ENCODE assay signal across 8 cellular contexts in the genomic region with DNA sequence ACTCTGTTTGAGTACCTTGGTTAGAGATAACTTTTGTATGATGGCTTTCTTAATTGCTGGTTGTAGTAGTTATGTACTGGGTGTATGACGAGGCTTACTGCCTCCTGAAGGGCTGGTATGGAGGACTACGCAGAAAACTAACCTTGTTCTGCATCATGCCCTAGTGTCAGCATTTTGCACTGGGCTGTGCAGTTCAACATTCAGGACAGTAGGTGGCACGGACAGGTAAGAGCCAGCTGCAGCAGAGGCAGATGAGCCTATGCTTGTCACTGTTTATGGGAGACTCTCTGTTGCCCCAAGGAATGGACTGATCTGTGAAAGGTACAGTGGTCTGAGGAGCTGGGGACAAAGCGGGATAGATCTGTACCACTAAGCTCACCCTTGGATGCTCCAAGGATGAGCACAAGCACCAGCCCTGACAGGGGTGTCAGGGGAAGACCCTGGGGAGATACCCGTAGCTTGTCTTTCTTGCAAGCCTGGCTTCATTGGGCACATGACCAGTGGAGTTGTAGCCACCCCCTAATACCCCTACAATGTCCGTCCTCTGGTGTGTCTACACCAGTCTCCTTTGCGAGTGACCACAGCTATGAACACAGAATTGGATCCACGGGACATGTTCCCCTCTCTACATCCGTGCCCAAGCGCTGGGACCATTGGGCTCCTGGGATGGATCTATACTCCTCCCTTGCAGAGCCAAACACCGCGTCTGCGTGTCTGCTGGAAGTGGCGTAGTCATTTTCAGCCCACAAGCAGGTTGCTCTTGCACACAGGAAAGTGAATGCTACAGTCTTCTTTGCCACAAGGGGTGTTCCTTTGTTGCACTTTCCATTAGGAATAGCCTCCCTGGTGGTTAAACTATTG. TPM values are rescaled to one million over a fixed set of nuclear protein-coding genes. Genes with fewer than 3 reads are reported as not detected.
DNase-seq lines count a peak whose midpoint lies in the region; ATAC-seq lines count a peak whose summit lies in the region.

No MANE protein-coding gene starts in this region.

- no peaks in the 10 kb centered on the region for H3K9me3 Mint-ChIP-seq in activated T-cell treated with anti-CD3 and anti-CD28 coated beads, Interleukin-2, amount 50 U/mL, for 4 hours

- ATAC-seq in GM19467 (IDR thresholded peaks at IDR 0.05; ENCODE audit: unreplicated experiment) (peak; percentile 96), HG03439 (IDR thresholded peaks at IDR 0.05; ENCODE audit: unreplicated experiment) (peak; percentile 96)
- peak in 1 of 2 donors; percentile 62 for ATAC-seq in activated T-cell treated with anti-CD3 and anti-CD28 coated beads, Interleukin-2, amount 50 U/mL, for 4 hours

- peaks cover 2% of the 10 kb centered on the region for H3K27me3 Mint-ChIP-seq in activated T-cell treated with anti-CD3 and anti-CD28 coated beads, Interleukin-2, amount 50 U/mL, for 4 hours (ENCODE audit: low read depth)

- no peaks in the 10 kb centered on the region for H3K36me3 Mint-ChIP-seq in activated T-cell treated with anti-CD3 and anti-CD28 coated beads, Interleukin-2, amount 50 U/mL, for 4 hours (ENCODE audit: insufficient read depth)

- no peak overlapping the region for H3K4me3 Mint-ChIP-seq in activated T-cell treated with anti-CD3 and anti-CD28 coated beads, Interleukin-2, amount 50 U/mL, for 4 hours

- peak; percentile 5 for DNase-seq in NK-92 treated with Interleukin-12 subunit alpha and Interleukin-12 subunit beta, amount 100 ng/mL, for 24 hours (lab: John Stamatoyannopoulos, UW)
- no peak for DNase-seq in NK-92 (lab: John Stamatoyannopoulos, UW; ENCODE audit: unreplicated experiment)
- peak; percentile 21 for DNase-seq in NCI-H510A treated with DMSO at 0.1 percent for 48 hours (lab: John Stamatoyannopoulos, UW)
- DNase-seq in activated T-cell treated with anti-CD3 and anti-CD28 coated beads, Interleukin-2, amount 50 U/mL, for 4 hours, result peak; percentile 9
- DNase-seq in iPS DF 19.7 (ENCODE audit: low read depth, low spot score), result peak; percentile 59
- DNase-seq in occipital lobe (lab: John Stamatoyannopoulos, UW), result no peak

- H3K4me1 Mint-ChIP-seq in activated T-cell treated with anti-CD3 and anti-CD28 coated beads, Interleukin-2, amount 50 U/mL, for 4 hours (ENCODE audit: low read depth), result no peaks in the 10 kb centered on the region

RNA-seq across cellular contexts. Expression of a gene that starts 51.1 kb away (rescaled TPM):
- total RNA-seq in activated T-cell treated with anti-CD3 and anti-CD28 coated beads, Interleukin-2, amount 50 U/mL, for 4 hours, result under 1 TPM in 1 of 3 donors, not detected in 2; 0.18 TPM
- not detected for total RNA-seq in occipital lobe

Comparison
In these comparisons a context has a peak if more than half of its experiments do, and no peak if none do; other contexts are left out.
1. DNase-seq: peak in NK-92 treated with Interleukin-12 subunit alpha and Interleukin-12 subunit beta, amount 100 ng/mL, for 24 hours (single experiment), NCI-H510A treated with DMSO at 0.1 percent for 48 hours (single experiment), activated T-cell treated with anti-CD3 and anti-CD28 coated beads, Interleukin-2, amount 50 U/mL, for 4 hours (single experiment) and iPS DF 19.7 (single experiment); none in NK-92 (single experiment) and occipital lobe (single experiment).